35 cellular contexts compared by ENCODE assay signal in genomic region chr16:10641555-10641952, GRCh38. TPM values are rescaled to one million over a fixed set of nuclear protein-coding genes. Genes with fewer than 3 reads are reported as not detected.
"Had no signal": no experiment of that assay in that cellular context is flagged by ENCODE, and none has a peak within 500 bp of the region (broad histone marks: within the 10 kb centered on the region; RNA-seq: fewer than 3 reads in every experiment).

No MANE protein-coding gene starts in this region.

- H3K27ac ChIP-seq: brain microvascular endothelial cell, KMS-11, PC-9, RWPE1, VCaP had no signal

- H3K27me3 ChIP-seq: brain microvascular endothelial cell had no signal

- H3K4me3 ChIP-seq: PC-9 had no signal

- H3K27me3 Mint-ChIP-seq: activated CD8-positive, alpha-beta memory T cell treated with anti-CD3 and anti-CD28 coated beads, Interleukin-2, amount 10 ng/mL, durations not matched to agents 7 days and 5 days; activated naive CD8-positive, alpha-beta T cell treated with anti-CD3 and anti-CD28 coated beads for 36 hours had no signal

- H3K27ac Mint-ChIP-seq: activated B cell treated with CpG ODN at 0.5 μM for 24 hours; activated CD4-positive, alpha-beta memory T cell treated with anti-CD3 and anti-CD28 coated beads for 36 hours; activated CD8-positive, alpha-beta memory T cell treated with anti-CD3 and anti-CD28 coated beads, Interleukin-2, amount 10 ng/mL, durations not matched to agents 7 days and 5 days; activated naive CD8-positive, alpha-beta T cell treated with anti-CD3 and anti-CD28 coated beads for 36 hours had no signal

- H3K9ac ChIP-seq: KMS-11 had no signal

- H3K4me2 ChIP-seq: KMS-11, PC-9 had no signal

- DNase-seq: activated B cell treated with CpG ODN at 0.5 μM for 24 hours; activated CD4-positive, alpha-beta memory T cell treated with anti-CD3 and anti-CD28 coated beads for 36 hours; activated CD4-positive, alpha-beta T cell treated with anti-CD3 and anti-CD28 coated beads for 4 hours; activated CD4-positive, alpha-beta T cell treated with anti-CD3 and anti-CD28 coated beads, Interleukin-2, amount 50 U/mL, for 1 hour; activated CD4-positive, CD25-positive, alpha-beta regulatory T cell treated with anti-CD3 and anti-CD28 coated beads, Interleukin-2, amount 50 U/mL, for 72 hours; activated CD8-positive, alpha-beta memory T cell treated with anti-CD3 and anti-CD28 coated beads, Interleukin-2, amount 10 ng/mL, durations not matched to agents 7 days and 5 days; activated CD8-positive, alpha-beta memory T cell treated with anti-CD3 and anti-CD28 coated beads, Interleukin-2, amount 50 U/mL, for 48 hours; activated effector memory CD4-positive, alpha-beta T cell treated with anti-CD3 and anti-CD28 coated beads, Interleukin-2, amount 50 U/mL, for 16 hours; activated naive CD4-positive, alpha-beta T cell; activated naive CD4-positive, alpha-beta T cell treated with anti-CD3 and anti-CD28 coated beads, Interleukin-2, amount 50 U/mL, for 16 hours; activated naive CD8-positive, alpha-beta T cell treated with anti-CD3 and anti-CD28 coated beads for 36 hours; activated T-cell treated with anti-CD3 and anti-CD28 coated beads, Interleukin-2, amount 50 U/mL, for 48 hours; amniotic stem cell; brain microvascular endothelial cell; MM.1S; MV-4-11; NCI-H1092; NCI-H1436 treated with DMSO at 0.1 percent for 48 hours; NCI-H1694 treated with DMSO at 0.1 percent for 48 hours; NCI-H2029; NCI-H345; NCI-H524 treated with DMSO at 0.1 percent for 48 hours; NK-92 treated with Interleukin-12 subunit alpha and Interleukin-12 subunit beta, amount 100 ng/mL, for 24 hours; PC-9; SIG-M5; SW 1271; T-helper 1 cell; T-helper 2 cell; T-helper 9 cell had no signal

- H3K4me3 Mint-ChIP-seq: activated B cell treated with CpG ODN at 0.5 μM for 24 hours; activated CD4-positive, alpha-beta memory T cell treated with anti-CD3 and anti-CD28 coated beads for 36 hours; activated CD8-positive, alpha-beta memory T cell treated with anti-CD3 and anti-CD28 coated beads, Interleukin-2, amount 10 ng/mL, durations not matched to agents 7 days and 5 days; activated naive CD8-positive, alpha-beta T cell treated with anti-CD3 and anti-CD28 coated beads for 36 hours had no signal

- H3K36me3 ChIP-seq: brain microvascular endothelial cell had no signal

- H2AFZ ChIP-seq: PC-9 had no signal

- H3K36me3 Mint-ChIP-seq: activated CD4-positive, alpha-beta memory T cell treated with anti-CD3 and anti-CD28 coated beads for 36 hours; activated CD8-positive, alpha-beta memory T cell treated with anti-CD3 and anti-CD28 coated beads, Interleukin-2, amount 10 ng/mL, durations not matched to agents 7 days and 5 days; activated naive CD8-positive, alpha-beta T cell treated with anti-CD3 and anti-CD28 coated beads for 36 hours had no signal

- H3K4me1 Mint-ChIP-seq: activated B cell treated with CpG ODN at 0.5 μM for 24 hours; activated CD8-positive, alpha-beta memory T cell treated with anti-CD3 and anti-CD28 coated beads, Interleukin-2, amount 10 ng/mL, durations not matched to agents 7 days and 5 days; activated naive CD8-positive, alpha-beta T cell treated with anti-CD3 and anti-CD28 coated beads for 36 hours had no signal

- H3K9me3 Mint-ChIP-seq: activated CD4-positive, alpha-beta memory T cell treated with anti-CD3 and anti-CD28 coated beads for 36 hours; activated naive CD8-positive, alpha-beta T cell treated with anti-CD3 and anti-CD28 coated beads for 36 hours had no signal

RNA-seq across cellular contexts. Expression of gene TEKT5, which starts 53.2 kb away (rescaled TPM):
- total RNA-seq: activated B cell treated with CpG ODN at 0.5 μM for 24 hours; activated naive CD8-positive, alpha-beta T cell treated with anti-CD3 and anti-CD28 coated beads for 36 hours; LHCN-M2; NCI-H460; PC-9; Right ventricle myocardium inferior had no signal
